15 cellular contexts compared by ENCODE assay signal in the genomic region with DNA sequence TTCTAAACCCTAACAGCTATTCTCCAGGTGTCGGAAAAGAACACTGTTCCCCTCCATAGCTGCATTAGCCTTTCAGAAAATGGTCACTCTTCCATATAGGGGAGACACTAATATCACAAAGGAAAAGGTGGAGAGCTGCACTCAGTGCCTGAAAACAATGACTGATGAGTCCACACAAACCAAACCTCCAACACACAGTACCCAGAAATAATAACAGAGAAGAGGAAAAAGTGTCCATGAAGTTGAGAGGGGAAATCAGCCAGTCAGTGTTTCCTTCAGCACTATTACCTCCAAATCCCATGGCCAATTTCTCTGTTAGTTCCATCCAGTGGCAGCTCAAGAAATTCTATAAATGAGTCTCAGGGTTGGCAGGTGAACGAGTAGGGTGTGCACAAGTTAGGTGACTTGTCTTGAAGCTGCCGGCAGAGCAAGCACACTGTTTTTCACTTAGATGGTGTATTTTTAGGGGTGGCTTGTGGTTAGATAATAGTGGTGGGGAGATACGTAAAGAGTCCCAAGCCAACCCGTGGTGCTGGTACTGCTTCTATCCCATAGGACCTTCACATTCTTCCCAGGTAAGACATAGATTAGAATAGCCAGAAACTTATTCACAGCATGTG.
"Had no signal": no experiment of that assay in that cellular context is flagged by ENCODE, and none has a peak within 500 bp of the region (broad histone marks: within the 10 kb centered on the region; RNA-seq: fewer than 3 reads in every experiment).

No MANE protein-coding gene starts in this region.

- H3K27ac ChIP-seq: gastroesophageal sphincter, left lung, upper lobe of left lung had no signal

- H3K9me3 ChIP-seq: gastroesophageal sphincter, left lung, upper lobe of left lung had no signal

- H3K4me3 Mint-ChIP-seq: dendritic cell treated with granulocyte-macrophage colony-stimulating factor and Interleukin-4, amounts not matched to agents 40 ng/mL and 50 ng/mL, for 4 days; memory B cell; neural crest cell; stimulated activated naive CD8-positive, alpha-beta T cell treated with anti-CD3 and anti-CD28 coated beads, Interleukin-15, Interleukin-2, amounts not matched to agents 100 ng/mL and 50 ng/mL, for 24 hours had no signal

- ATAC-seq: gastroesophageal sphincter, left lung had no signal

- H3K9me3 Mint-ChIP-seq: activated naive CD4-positive, alpha-beta T cell treated with anti-CD3 and anti-CD28 coated beads, Interleukin-2, amount 50 U/mL, for 72 hours; activated T-helper 2 cell treated with anti-CD3 and anti-CD28 coated beads, Interferon-gamma antibody, Interleukin-2, Interleukin-4, amounts not matched to agents 10 μg/mL and 5 μg/mL and 100 μg/mL, durations not matched to agents 14 hours and 24 hours and 36 hours; dendritic cell treated with granulocyte-macrophage colony-stimulating factor and Interleukin-4, amounts not matched to agents 40 ng/mL and 50 ng/mL, for 4 days; memory B cell; neural crest cell; stimulated activated naive CD8-positive, alpha-beta T cell treated with anti-CD3 and anti-CD28 coated beads, Interleukin-15, Interleukin-2, amounts not matched to agents 100 ng/mL and 50 ng/mL, for 24 hours had no signal

- H3K4me3 ChIP-seq: gastroesophageal sphincter, left lung, upper lobe of left lung had no signal

- H3K27ac Mint-ChIP-seq: activated T-helper 2 cell treated with anti-CD3 and anti-CD28 coated beads, Interferon-gamma antibody, Interleukin-2, Interleukin-4, amounts not matched to agents 10 μg/mL and 5 μg/mL and 100 μg/mL, durations not matched to agents 14 hours and 24 hours and 36 hours; dendritic cell treated with granulocyte-macrophage colony-stimulating factor and Interleukin-4, amounts not matched to agents 40 ng/mL and 50 ng/mL, for 4 days; memory B cell; stimulated activated naive CD8-positive, alpha-beta T cell treated with anti-CD3 and anti-CD28 coated beads, Interleukin-15, Interleukin-2, amounts not matched to agents 100 ng/mL and 50 ng/mL, for 24 hours had no signal

- H3K27me3 ChIP-seq: gastroesophageal sphincter, left lung, upper lobe of left lung had no signal

- H3K36me3 ChIP-seq: gastroesophageal sphincter, left lung, upper lobe of left lung had no signal

- H3K4me1 Mint-ChIP-seq: neural crest cell had no signal

- DNase-seq: activated CD4-positive, alpha-beta T cell treated with anti-CD3 and anti-CD28 coated beads for 1 hour; anterior cingulate cortex; cerebellar nuclear complex; left lung; stimulated activated CD4-positive, alpha-beta T cell treated with anti-CD3 and anti-CD28 coated beads, Interleukin-4, amount 100 ng/mL, for 1 hour; stimulated activated CD8-positive, alpha-beta memory T cell treated with anti-CD3 and anti-CD28 coated beads, Interleukin-4, amount 100 ng/mL, for 48 hours; T1000; upper lobe of left lung had no signal

- H3K27me3 Mint-ChIP-seq: dendritic cell treated with granulocyte-macrophage colony-stimulating factor and Interleukin-4, amounts not matched to agents 40 ng/mL and 50 ng/mL, for 4 days; memory B cell; stimulated activated naive CD8-positive, alpha-beta T cell treated with anti-CD3 and anti-CD28 coated beads, Interleukin-15, Interleukin-2, amounts not matched to agents 100 ng/mL and 50 ng/mL, for 24 hours had no signal

- H3K36me3 Mint-ChIP-seq: activated naive CD4-positive, alpha-beta T cell treated with anti-CD3 and anti-CD28 coated beads, Interleukin-2, amount 50 U/mL, for 72 hours had no signal
